Comparison of ENCODE assay signal across 20 cellular contexts in genomic region chr3:136186850-136187249, GRCh38. TPM values are rescaled to one million over a fixed set of nuclear protein-coding genes. Genes with fewer than 3 reads are reported as not detected.
DNase-seq lines count a peak whose midpoint lies in the region; ATAC-seq and TF ChIP-seq lines count a peak whose summit lies in the region.
"Had no signal": no experiment of that assay in that cellular context is flagged by ENCODE, and none has a peak within 500 bp of the region (broad histone marks: within the 10 kb centered on the region; RNA-seq: fewer than 3 reads in every experiment).

No MANE protein-coding gene starts in this region.

- H3K27me3 ChIP-seq in transverse colon = no peaks in the 10 kb centered on the region
- H3K27me3 ChIP-seq: MG63, Peyer's patch had no signal

- 65 to 71% methylated on average over 4 of the region's 4 CpGs for WGBS in transverse colon (ENCODE audit: low coverage in 1 of 2), 2 donors

- TF ChIP-seq CTCF in fibroblast of villous mesenchyme (IDR thresholded peaks at IDR 0.05; ENCODE audit: insufficient read depth, low read depth, low read length) (no peak), transverse colon (IDR thresholded peaks at IDR 0.05) (no peak)

- ATAC-seq in activated T-cell treated with anti-CD3 and anti-CD28 coated beads, Interleukin-2, amount 50 U/mL, for 4 hours = no peak
- ATAC-seq in T-helper 17 cell (no peak), GM18909 (IDR thresholded peaks at IDR 0.05; ENCODE audit: poor library complexity, unreplicated experiment) (no peak)

- H3K9me3 ChIP-seq in T-helper 17 cell (ENCODE audit: control insufficient read depth, low read length, poor library complexity, severe bottlenecking) (no peaks in the 10 kb centered on the region), transverse colon (no peaks in the 10 kb centered on the region)
- H3K9me3 ChIP-seq: MG63, Peyer's patch had no signal

- TF ChIP-seq EP300 in transverse colon (IDR thresholded peaks at IDR 0.05; ENCODE audit: low read depth) = no peak

- no peaks in the 10 kb centered on the region for H3K9me3 Mint-ChIP-seq in activated T-cell treated with anti-CD3 and anti-CD28 coated beads, Interleukin-2, amount 50 U/mL, for 4 hours
- H3K9me3 Mint-ChIP-seq: activated naive CD4-positive, alpha-beta T cell treated with anti-CD3 and anti-CD28 coated beads for 36 hours; H9 had no signal

- peak overlapping the region; percentile 38 for H3K4me3 Mint-ChIP-seq in activated T-cell treated with anti-CD3 and anti-CD28 coated beads, Interleukin-2, amount 50 U/mL, for 4 hours
- peak overlapping the region; percentile 64 for H3K4me3 Mint-ChIP-seq in T-helper 17 cell
- H3K4me3 Mint-ChIP-seq: activated naive CD4-positive, alpha-beta T cell treated with anti-CD3 and anti-CD28 coated beads for 36 hours; H9; nephron progenitor cell had no signal

- H3K27ac ChIP-seq in transverse colon = peak overlapping the region in 3 of 4 donors; percentile 7 to 21 (median 16)

- peaks cover 48 to 91% (median 56%) of the 10 kb centered on the region in 4 donors for H3K4me1 ChIP-seq in transverse colon

- H3K4me3 ChIP-seq in fibroblast of villous mesenchyme (ENCODE audit: low read depth, low read length) (no peak overlapping the region), transverse colon (no peak overlapping the region)
- H3K4me3 ChIP-seq: MG63, Peyer's patch had no signal

- H3K36me3 ChIP-seq in transverse colon = no peaks in the 10 kb centered on the region
- H3K36me3 ChIP-seq: Peyer's patch had no signal

- TF ChIP-seq POLR2A in transverse colon (IDR thresholded peaks at IDR 0.05) = no peak

- peak overlapping the region; percentile 37 for H3K27ac Mint-ChIP-seq in T-helper 17 cell
- H3K27ac Mint-ChIP-seq: activated naive CD4-positive, alpha-beta T cell treated with anti-CD3 and anti-CD28 coated beads for 36 hours; H9 had no signal

- H3K4me1 Mint-ChIP-seq in activated T-cell treated with anti-CD3 and anti-CD28 coated beads, Interleukin-2, amount 50 U/mL, for 4 hours (ENCODE audit: low read depth) = peaks cover 95% of the 10 kb centered on the region
- H3K4me1 Mint-ChIP-seq in T-helper 17 cell = peaks cover 59% of the 10 kb centered on the region

- peaks cover 5% of the 10 kb centered on the region for H3K36me3 Mint-ChIP-seq in activated T-cell treated with anti-CD3 and anti-CD28 coated beads, Interleukin-2, amount 50 U/mL, for 4 hours (ENCODE audit: insufficient read depth)
- H3K36me3 Mint-ChIP-seq in T-helper 17 cell (ENCODE audit: low read depth) = no peaks in the 10 kb centered on the region

- DNase-seq in activated T-cell treated with anti-CD3 and anti-CD28 coated beads, Interleukin-2, amount 50 U/mL, for 4 hours = no peak
- no peak for DNase-seq in activated T-cell treated with anti-CD3 and anti-CD28 coated beads, Interleukin-2, amount 50 U/mL, for 48 hours
- DNase-seq in T-helper 17 cell (no peak), fibroblast of villous mesenchyme (ENCODE audit: low read depth) (peak; percentile 60), transverse colon (no peak), NOMO-1 (lab: John Stamatoyannopoulos, UW; ENCODE audit: unreplicated experiment in 2 of 2) (no peak)
- DNase-seq in stimulated activated CD4-positive, alpha-beta T cell treated with anti-CD3 and anti-CD28 coated beads, Interleukin-4, amount 100 ng/mL, for 1 hour = no peak
- DNase-seq: ACHN, COR-L47, GF-D8, H9, NCI-H1694 treated with DMSO at 0.1 percent for 48 hours, NCI-H524 treated with DMSO at 0.1 percent for 48 hours, nephron progenitor cell, retina, SW 1271 had no signal

- in situ Hi-C loops in transverse colon (cut with MboI; ENCODE audit: low pct_ligation_motif_present in 1 of 4, low pct_unique_long_range_greater_than_20kb in 1 of 4, low sequenced_read_pairs in 3 of 4) = no loop called here

- H3K27me3 Mint-ChIP-seq in activated T-cell treated with anti-CD3 and anti-CD28 coated beads, Interleukin-2, amount 50 U/mL, for 4 hours (ENCODE audit: low read depth) = no peaks in the 10 kb centered on the region
- H3K27me3 Mint-ChIP-seq in T-helper 17 cell = no peaks in the 10 kb centered on the region

- intact Hi-C loops in transverse colon (cut with DNase I; ENCODE audit: low total_unique reads) = no loop called here

RNA-seq across cellular contexts. Expression of gene MSL2, which starts 9.3 kb away (rescaled TPM):
- total RNA-seq in activated T-cell treated with anti-CD3 and anti-CD28 coated beads, Interleukin-2, amount 50 U/mL, for 4 hours = 10 to 100 TPM; 42.8 to 47.2 (median 46.8) TPM
- total RNA-seq in T-helper 17 cell (100 to 1,000 TPM in 1 of 2 donors, 10 to 100 TPM in 1; 95.6 to 135 TPM), fibroblast of villous mesenchyme (15.8 and 22.0 TPM in 2 replicates), transverse colon (10 to 100 TPM; 18.2 to 42.7 (median 31.7) TPM)
